ENCODE assay signal across 21 cellular contexts in the genomic region with DNA sequence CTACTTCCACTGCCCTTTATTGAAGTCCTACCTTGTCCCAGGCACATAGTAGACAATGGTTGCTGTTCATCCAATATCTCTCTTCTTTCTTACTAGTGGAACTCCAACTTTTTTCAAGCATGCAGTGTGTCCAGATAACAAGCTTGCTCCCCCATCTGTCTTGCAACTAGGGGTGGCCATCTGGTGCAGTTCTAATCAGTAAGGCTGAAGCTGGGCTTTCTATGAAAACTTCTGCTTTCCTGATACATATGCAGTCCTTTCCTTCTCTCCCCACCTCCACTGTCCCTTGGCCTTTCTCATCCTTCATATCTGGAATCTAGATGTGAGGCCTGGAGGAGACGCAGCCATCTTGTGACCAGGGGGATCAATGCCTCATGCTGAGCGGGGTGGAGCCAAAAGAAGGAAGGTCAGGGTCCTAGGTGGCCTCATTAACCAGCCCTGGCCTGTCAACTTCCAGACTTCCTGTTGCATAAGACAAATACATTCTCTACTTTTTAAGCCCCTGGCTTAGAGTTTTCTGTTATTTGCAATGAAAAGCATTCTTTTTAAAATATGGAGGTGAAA.
"Had no signal": no experiment of that assay in that cellular context is flagged by ENCODE, and none has a peak within 500 bp of the region (broad histone marks: within the 10 kb centered on the region; RNA-seq: fewer than 3 reads in every experiment).

No MANE protein-coding gene starts in this region.

- H3K27me3 ChIP-seq: adrenal gland had no signal

- H3K36me3 ChIP-seq: adrenal gland had no signal

- H3K9me3 ChIP-seq: adrenal gland had no signal

- H3K36me3 Mint-ChIP-seq: activated naive CD8-positive, alpha-beta T cell treated with anti-CD3 and anti-CD28 coated beads, Interleukin-2, amount 10 ng/mL, durations not matched to agents 7 days and 5 days; T-cell had no signal

- H3K9me3 Mint-ChIP-seq: activated CD8-positive, alpha-beta T cell treated with anti-CD3 and anti-CD28 coated beads for 36 hours had no signal

- H3K4me1 ChIP-seq: adrenal gland had no signal

- H3K4me1 Mint-ChIP-seq: activated naive CD8-positive, alpha-beta T cell treated with anti-CD3 and anti-CD28 coated beads, Interleukin-2, amount 10 ng/mL, durations not matched to agents 7 days and 5 days; T-cell had no signal

- H3K4me3 ChIP-seq: adrenal gland, SK-N-MC had no signal

- H3K4me3 Mint-ChIP-seq: activated CD8-positive, alpha-beta T cell treated with anti-CD3 and anti-CD28 coated beads for 36 hours; activated naive CD8-positive, alpha-beta T cell treated with anti-CD3 and anti-CD28 coated beads, Interleukin-2, amount 10 ng/mL, durations not matched to agents 7 days and 5 days; T-cell had no signal

- H3K27ac ChIP-seq: adrenal gland, SK-N-MC had no signal

- H3K27me3 Mint-ChIP-seq: activated naive CD8-positive, alpha-beta T cell treated with anti-CD3 and anti-CD28 coated beads, Interleukin-2, amount 10 ng/mL, durations not matched to agents 7 days and 5 days had no signal

- H3K27ac Mint-ChIP-seq: activated CD8-positive, alpha-beta T cell treated with anti-CD3 and anti-CD28 coated beads for 36 hours; activated naive CD8-positive, alpha-beta T cell treated with anti-CD3 and anti-CD28 coated beads, Interleukin-2, amount 10 ng/mL, durations not matched to agents 7 days and 5 days; T-cell had no signal

- DNase-seq: activated CD4-positive, alpha-beta T cell treated with anti-CD3 and anti-CD28 coated beads for 4 hours; activated CD8-positive, alpha-beta memory T cell treated with anti-CD3 and anti-CD28 coated beads, Interleukin-2, amount 50 U/mL, for 48 hours; activated CD8-positive, alpha-beta T cell treated with anti-CD3 and anti-CD28 coated beads for 36 hours; activated naive CD4-positive, alpha-beta T cell treated with anti-CD3 and anti-CD28 coated beads, Interleukin-2, amount 50 U/mL, for 16 hours; activated naive CD8-positive, alpha-beta T cell treated with anti-CD3 and anti-CD28 coated beads, Interleukin-2, amount 10 ng/mL, durations not matched to agents 7 days and 5 days; activated T-cell treated with anti-CD3 and anti-CD28 coated beads, Interleukin-2, amount 50 U/mL, for 1 hour; adrenal gland; anterior cingulate cortex; cerebellar nuclear complex; Kasumi-1; NCI-H1092; NCI-H1417; NCI-H1930; NCI-H2171; NCI-H2227 treated with DMSO at 0.1 percent for 48 hours; NCI-H446 treated with DMSO at 0.1 percent for 48 hours; NCI-H526 treated with DMSO at 0.1 percent for 48 hours; T-cell had no signal

- ATAC-seq: activated CD4-positive, CD25-positive, alpha-beta regulatory T cell treated with anti-CD3 and anti-CD28 coated beads, Interleukin-2, amount 50 U/mL, for 24 hours; activated CD8-positive, alpha-beta T cell treated with anti-CD3 and anti-CD28 coated beads for 36 hours; Right ventricle myocardium inferior; T-cell had no signal
